9 cellular contexts compared by ENCODE assay signal in genomic region chr20:33490934-33491656, GRCh38. TPM values are rescaled to one million over a fixed set of nuclear protein-coding genes. Genes with fewer than 3 reads are reported as not detected.
DNase-seq lines count a peak whose midpoint lies in the region; ATAC-seq, FAIRE-seq and TF ChIP-seq lines count a peak whose summit lies in the region.
"Had no signal": no experiment of that assay in that cellular context is flagged by ENCODE, and none has a peak within 500 bp of the region (broad histone marks: within the 10 kb centered on the region; RNA-seq: fewer than 3 reads in every experiment).

No MANE protein-coding gene starts in this region.

- CTCF ChIA-PET in HepG2 (lab: Yijun Ruan, JAX; ENCODE audit: low intra/inter-chr PET ratio, low total read pairs) = no interaction called here

- H3K27me3 ChIP-seq in HepG2 (ENCODE audit: control insufficient read depth in 1 of 2, insufficient read depth in 2 of 2, low read length in 2 of 2) = peaks cover 0 to 5% of the 10 kb centered on the region in 2 experiments; a peak in 1 of 5 replicates

- H3K27me3 Mint-ChIP-seq in activated T-cell treated with anti-CD3 and anti-CD28 coated beads, Interleukin-2, amount 50 U/mL, for 72 hours (ENCODE audit: low read depth) = no peaks in the 10 kb centered on the region
- no peaks in the 10 kb centered on the region for H3K27me3 Mint-ChIP-seq in activated naive CD8-positive, alpha-beta T cell treated with anti-CD3 and anti-CD28 coated beads, Interleukin-2, amount 10 ng/mL, durations not matched to agents 7 days and 5 days
- no peaks in the 10 kb centered on the region for H3K27me3 Mint-ChIP-seq in type B pancreatic cell

- FAIRE-seq in HepG2 (lab: Jason Lieb, UNC) = no peak
- FAIRE-seq in urothelium cell line (lab: Jason Lieb, UNC) = no peak
- FAIRE-seq: GM18507 had no signal

- H3K79me2 ChIP-seq in HepG2 (ENCODE audit: insufficient read depth, low read length) = peaks cover 42% of the 10 kb centered on the region

- peak overlapping the region; percentile 78 to 86 for H3K4me3 Mint-ChIP-seq in activated T-cell treated with anti-CD3 and anti-CD28 coated beads, Interleukin-2, amount 50 U/mL, for 72 hours
- H3K4me3 Mint-ChIP-seq in activated naive CD8-positive, alpha-beta T cell treated with anti-CD3 and anti-CD28 coated beads, Interleukin-2, amount 10 ng/mL, durations not matched to agents 7 days and 5 days = peak overlapping the region; percentile 89
- peak overlapping the region; percentile 91 for H3K4me3 Mint-ChIP-seq in type B pancreatic cell

- ATAC-seq in activated T-cell treated with anti-CD3 and anti-CD28 coated beads, Interleukin-2, amount 50 U/mL, for 72 hours (replicated peaks in 1 of 2) = no peak
- ATAC-seq in activated naive CD8-positive, alpha-beta T cell treated with anti-CD3 and anti-CD28 coated beads, Interleukin-2, amount 10 ng/mL, durations not matched to agents 7 days and 5 days (ENCODE audit: low read depth) = no peak
- no peak for ATAC-seq in HepG2
- no peak for ATAC-seq in GM21717 (IDR thresholded peaks at IDR 0.05; ENCODE audit: unreplicated experiment)
- no peak for ATAC-seq in GM19328 (IDR thresholded peaks at IDR 0.05; ENCODE audit: unreplicated experiment)

- in situ Hi-C loops in HepG2 (cut with HindIII; ENCODE audit: extremely low pct_ligation_motif_present, low pct_unique_long_range_greater_than_20kb) = no loop called here

- WGBS in HepG2 (ENCODE audit: low lambda C conversion rate) = 53% methylated on average over 8 of the region's 8 CpGs

- no peak for TF ChIP-seq RAD21 in HepG2 (CRISPR knock-in tag; IDR thresholded peaks at IDR 0.05)

- no peak overlapping the region for H2AFZ ChIP-seq in HepG2 (ENCODE audit: low read length)

- peak overlapping the region; percentile 91 for H3K27ac ChIP-seq in HepG2 (ENCODE audit: extremely low read length, insufficient read depth, low read length)

- TF ChIP-seq EP300 in HepG2 (IDR thresholded peaks at IDR 0.05; ENCODE audit: low read depth in 2 of 2, low read length in 2 of 2) (no peak), HepG2 (CRISPR knock-in tag; IDR thresholded peaks at IDR 0.05; ENCODE audit: borderline replicate concordance) (no peak)

- TSS peak; percentile 66 for BruUV-seq in HepG2 (replicated peaks; lab: Mats Ljungman, UMichigan)

- POLR2A ChIA-PET in activated naive CD8-positive, alpha-beta T cell treated with anti-CD3 and anti-CD28 coated beads, Interleukin-2, amount 10 ng/mL, durations not matched to agents 7 days and 5 days (lab: Charles Lee) = interaction anchor here (0.6 to 2.4 kb wide), 10 partner anchors 44 to 468 kb away, joined by 3 to 21 read pairs (median 8); partner anchors contain the start of genes ACTL10, PXMP4 and SNTA1
- POLR2A ChIA-PET in HepG2 (lab: Yijun Ruan, JAX) = interaction anchor here (1.2 to 2.5 kb wide), 11 partner anchors 16 to 621 kb away, joined by 3 to 28 read pairs (median 7); partner anchors contain the start of genes EIF2S2, SNTA1 and ZNF341

- peak overlapping the region; percentile 96 for H3K9ac ChIP-seq in HepG2 (ENCODE audit: insufficient read depth, low read depth, low read length)

- peaks cover 12% of the 10 kb centered on the region; the same call in 1 of the 2 replicates for H4K20me1 ChIP-seq in HepG2 (ENCODE audit: insufficient read depth, low read length)

- H3K4me2 ChIP-seq in HepG2 (ENCODE audit: low read depth, low read length) = peak overlapping the region; percentile 100

- peak overlapping the region; percentile 88 to 92 (median 89) for H3K4me3 ChIP-seq in HepG2 (replicated peaks in 1 of 3; ENCODE audit: insufficient read depth in 1 of 3, low read depth in 2 of 3, low read length in 3 of 3)

- no peaks in the 10 kb centered on the region for H3K9me3 Mint-ChIP-seq in activated T-cell treated with anti-CD3 and anti-CD28 coated beads, Interleukin-2, amount 50 U/mL, for 72 hours
- no peaks in the 10 kb centered on the region for H3K9me3 Mint-ChIP-seq in activated naive CD8-positive, alpha-beta T cell treated with anti-CD3 and anti-CD28 coated beads, Interleukin-2, amount 10 ng/mL, durations not matched to agents 7 days and 5 days
- no peaks in the 10 kb centered on the region for H3K9me3 Mint-ChIP-seq in type B pancreatic cell

- intact Hi-C loops in HepG2 (cut with micrococcal nuclease; ENCODE audit: unreplicated experiment) = no loop called here

- peaks cover 34% of the 10 kb centered on the region for H3K4me1 ChIP-seq in HepG2 (ENCODE audit: insufficient read depth, low read length)

- H3K9me3 ChIP-seq in HepG2 (ENCODE audit: low read length) = no peaks in the 10 kb centered on the region

- H3K36me3 Mint-ChIP-seq in activated T-cell treated with anti-CD3 and anti-CD28 coated beads, Interleukin-2, amount 50 U/mL, for 72 hours (ENCODE audit: insufficient read depth in 2 of 2) = no peaks in the 10 kb centered on the region
- H3K36me3 Mint-ChIP-seq in activated naive CD8-positive, alpha-beta T cell treated with anti-CD3 and anti-CD28 coated beads, Interleukin-2, amount 10 ng/mL, durations not matched to agents 7 days and 5 days = no peaks in the 10 kb centered on the region
- H3K36me3 Mint-ChIP-seq in type B pancreatic cell = peaks cover 18% of the 10 kb centered on the region

- TF ChIP-seq POLR2A in HepG2 (IDR thresholded peaks at IDR 0.05; ENCODE audit: insufficient read depth in 1 of 2, low read depth in 2 of 2, low read length in 2 of 2) = no peak

- peaks cover 0 to 4% of the 10 kb centered on the region in 2 experiments; a peak in 2 of 5 replicates for H3K36me3 ChIP-seq in HepG2 (replicated peaks in 1 of 2; ENCODE audit: control insufficient read depth in 1 of 2, insufficient read depth in 2 of 2, low read length in 2 of 2)

- H3K27ac Mint-ChIP-seq in activated T-cell treated with anti-CD3 and anti-CD28 coated beads, Interleukin-2, amount 50 U/mL, for 72 hours = peak overlapping the region; percentile 5
- H3K27ac Mint-ChIP-seq in activated naive CD8-positive, alpha-beta T cell treated with anti-CD3 and anti-CD28 coated beads, Interleukin-2, amount 10 ng/mL, durations not matched to agents 7 days and 5 days = peak overlapping the region; percentile 88
- peak overlapping the region; percentile 83 for H3K27ac Mint-ChIP-seq in type B pancreatic cell

- peaks cover 14% of the 10 kb centered on the region for H3K4me1 Mint-ChIP-seq in activated T-cell treated with anti-CD3 and anti-CD28 coated beads, Interleukin-2, amount 50 U/mL, for 72 hours (ENCODE audit: low read depth)
- peaks cover 5% of the 10 kb centered on the region for H3K4me1 Mint-ChIP-seq in activated naive CD8-positive, alpha-beta T cell treated with anti-CD3 and anti-CD28 coated beads, Interleukin-2, amount 10 ng/mL, durations not matched to agents 7 days and 5 days
- H3K4me1 Mint-ChIP-seq in type B pancreatic cell (ENCODE audit: unreplicated experiment) = peaks cover 8% of the 10 kb centered on the region

- DNase-seq in activated T-cell treated with anti-CD3 and anti-CD28 coated beads, Interleukin-2, amount 50 U/mL, for 72 hours = no peak
- DNase-seq in activated T-cell treated with anti-CD3 and anti-CD28 coated beads for 4 hours = no peak
- DNase-seq in activated naive CD8-positive, alpha-beta T cell treated with anti-CD3 and anti-CD28 coated beads, Interleukin-2, amount 10 ng/mL, durations not matched to agents 7 days and 5 days = no peak
- no peak for DNase-seq in HepG2 (ENCODE audit: low spot score)
- DNase-seq in type B pancreatic cell (ENCODE audit: extremely low spot score, unreplicated experiment) = no peak
- DNase-seq in urothelium cell line (ENCODE audit: low spot score) = no peak

- no peak for TF ChIP-seq CTCF in HepG2 (CRISPR knock-in tag; IDR thresholded peaks at IDR 0.05)
- no peak for TF ChIP-seq CTCF in type B pancreatic cell (conservative IDR thresholded peaks at IDR 0.05)

RNA-seq across cellular contexts. Expression of gene CBFA2T2, which starts 1.2 kb away (rescaled TPM):
- total RNA-seq in activated T-cell treated with anti-CD3 and anti-CD28 coated beads, Interleukin-2, amount 50 U/mL, for 72 hours = 10 to 100 TPM; 14.4 to 15.7 TPM
- 10 to 100 TPM; 27.7 to 28.4 TPM for total RNA-seq in activated naive CD8-positive, alpha-beta T cell treated with anti-CD3 and anti-CD28 coated beads, Interleukin-2, amount 10 ng/mL, durations not matched to agents 7 days and 5 days
- total RNA-seq in HepG2 (2016; rRNA removed; fragmentation: Illumina TruSeq; extraction: Trizol) = 6.3 and 7.3 TPM in 2 replicates
- total RNA-seq in HepG2 (2016; cell fraction: cytosol; rRNA removed; fragmentation: Illumina TruSeq; extraction: Trizol; ENCODE audit: low read depth) = 25.1 and 25.7 TPM in 2 replicates
- 6.0 and 6.8 TPM in 2 replicates for total RNA-seq in HepG2 (2016; cell fraction: insoluble cytoplasmic fraction; rRNA removed; fragmentation: Illumina TruSeq; extraction: Trizol)
- 9.8 and 12.2 TPM in 2 replicates for total RNA-seq in HepG2 (2016; cell fraction: membrane; rRNA removed; fragmentation: Illumina TruSeq; extraction: Trizol)
- total RNA-seq in HepG2 (2016; cell fraction: nucleus; rRNA removed; fragmentation: Illumina TruSeq; extraction: Trizol) = 7.8 and 8.4 TPM in 2 replicates
- 20.8 and 21.2 TPM in 2 replicates for polyA plus RNA-seq in HepG2 (2011; rRNA removed)
- polyA plus RNA-seq in HepG2 (2011; cell fraction: cytosol; rRNA removed) = 13.2 and 14.1 TPM in 2 replicates
- 31.7 and 33.2 TPM in 2 replicates for polyA plus RNA-seq in HepG2 (2011; cell fraction: nucleus; rRNA removed)
- polyA plus RNA-seq in HepG2 (2012) = 10.5 and 11.1 TPM in 2 replicates
- 1.3 and 2.1 TPM in 2 replicates for polyA plus RNA-seq in HepG2 (2016; cell fraction: cytosol; fragmentation: Illumina TruSeq; extraction: Trizol; ENCODE audit: low read depth)
- 8.7 and 11.6 TPM in 2 replicates for polyA plus RNA-seq in HepG2 (2016; cell fraction: insoluble cytoplasmic fraction; fragmentation: Illumina TruSeq; extraction: Trizol; ENCODE audit: low read depth)
- 4.1 and 4.7 TPM in 2 replicates for polyA plus RNA-seq in HepG2 (2016; cell fraction: membrane; fragmentation: Illumina TruSeq; extraction: Trizol; ENCODE audit: low read depth)
- 20.8 and 24.2 TPM in 2 replicates for polyA plus RNA-seq in HepG2 (2016; cell fraction: nucleus; fragmentation: Illumina TruSeq; extraction: Trizol; ENCODE audit: insufficient read depth, low read depth)
- polyA minus RNA-seq in HepG2 (2011; rRNA and poly(A)+ RNA removed; ENCODE audit: low replicate concordance) = 20.8 and 48.6 TPM in 2 replicates
- polyA minus RNA-seq in HepG2 (2011; cell fraction: cytosol; rRNA and poly(A)+ RNA removed) = 24.4 TPM in 2 replicates
- polyA minus RNA-seq in HepG2 (2011; cell fraction: nucleus; rRNA and poly(A)+ RNA removed) = 17.0 and 21.1 TPM in 2 replicates
- 39.8 and 52.3 TPM in 2 replicates for total RNA-seq in type B pancreatic cell (ENCODE audit: low replicate concordance)

RNA-seq across cellular contexts. Expression of gene SNTA1, which starts 47.5 kb away (rescaled TPM):
- 1 to 10 TPM; 2.2 to 3.7 TPM for total RNA-seq in activated T-cell treated with anti-CD3 and anti-CD28 coated beads, Interleukin-2, amount 50 U/mL, for 72 hours
- total RNA-seq in activated naive CD8-positive, alpha-beta T cell treated with anti-CD3 and anti-CD28 coated beads, Interleukin-2, amount 10 ng/mL, durations not matched to agents 7 days and 5 days = 10 to 100 TPM; 10.1 to 10.6 TPM
- total RNA-seq in HepG2 (2016; rRNA removed; fragmentation: Illumina TruSeq; extraction: Trizol) (14.8 and 16.4 TPM in 2 replicates), type B pancreatic cell (ENCODE audit: low replicate concordance) (7.6 and 19.5 TPM in 2 replicates)
- 21.1 and 21.6 TPM in 2 replicates for total RNA-seq in HepG2 (2016; cell fraction: cytosol; rRNA removed; fragmentation: Illumina TruSeq; extraction: Trizol; ENCODE audit: low read depth)
- 13.2 and 16.1 TPM in 2 replicates for total RNA-seq in HepG2 (2016; cell fraction: insoluble cytoplasmic fraction; rRNA removed; fragmentation: Illumina TruSeq; extraction: Trizol)
- total RNA-seq in HepG2 (2016; cell fraction: membrane; rRNA removed; fragmentation: Illumina TruSeq; extraction: Trizol) = 33.7 and 34.5 TPM in 2 replicates
- total RNA-seq in HepG2 (2016; cell fraction: nucleus; rRNA removed; fragmentation: Illumina TruSeq; extraction: Trizol) = 7.4 and 8.0 TPM in 2 replicates
- 18.3 and 21.2 TPM in 2 replicates for polyA plus RNA-seq in HepG2 (2011; rRNA removed)
- 18.9 and 24.9 TPM in 2 replicates for polyA plus RNA-seq in HepG2 (2011; cell fraction: cytosol; rRNA removed)
- polyA plus RNA-seq in HepG2 (2011; cell fraction: nucleus; rRNA removed) = 15.4 and 17.2 TPM in 2 replicates
- 9.0 and 11.0 TPM in 2 replicates for polyA plus RNA-seq in HepG2 (2012)
- 26.2 and 27.1 TPM in 2 replicates for polyA plus RNA-seq in HepG2 (2016; cell fraction: cytosol; fragmentation: Illumina TruSeq; extraction: Trizol; ENCODE audit: low read depth)
- polyA plus RNA-seq in HepG2 (2016; cell fraction: insoluble cytoplasmic fraction; fragmentation: Illumina TruSeq; extraction: Trizol; ENCODE audit: low read depth) = 14.6 and 16.1 TPM in 2 replicates
- polyA plus RNA-seq in HepG2 (2016; cell fraction: membrane; fragmentation: Illumina TruSeq; extraction: Trizol; ENCODE audit: low read depth) = 32.9 and 35.0 TPM in 2 replicates
- 13.5 and 15.1 TPM in 2 replicates for polyA plus RNA-seq in HepG2 (2016; cell fraction: nucleus; fragmentation: Illumina TruSeq; extraction: Trizol; ENCODE audit: insufficient read depth, low read depth)
- polyA minus RNA-seq in HepG2 (2011; rRNA and poly(A)+ RNA removed; ENCODE audit: low replicate concordance) = 11.3 and 23.6 TPM in 2 replicates
- 10.6 and 10.7 TPM in 2 replicates for polyA minus RNA-seq in HepG2 (2011; cell fraction: cytosol; rRNA and poly(A)+ RNA removed)
- polyA minus RNA-seq in HepG2 (2011; cell fraction: nucleus; rRNA and poly(A)+ RNA removed) = 3.6 and 4.5 TPM in 2 replicates

Comparison
In these comparisons a context has a peak if more than half of its experiments do, and no peak if none do; other contexts are left out.
1. H3K27ac Mint-ChIP-seq: peak in every context shown above with its lines; median percentile 88 in activated naive CD8-positive, alpha-beta T cell treated with anti-CD3 and anti-CD28 coated beads, Interleukin-2, amount 10 ng/mL, durations not matched to agents 7 days and 5 days; 83 in type B pancreatic cell; 5 in activated T-cell treated with anti-CD3 and anti-CD28 coated beads, Interleukin-2, amount 50 U/mL, for 72 hours.